17 cellular contexts compared by ENCODE assay signal in the genomic region with DNA sequence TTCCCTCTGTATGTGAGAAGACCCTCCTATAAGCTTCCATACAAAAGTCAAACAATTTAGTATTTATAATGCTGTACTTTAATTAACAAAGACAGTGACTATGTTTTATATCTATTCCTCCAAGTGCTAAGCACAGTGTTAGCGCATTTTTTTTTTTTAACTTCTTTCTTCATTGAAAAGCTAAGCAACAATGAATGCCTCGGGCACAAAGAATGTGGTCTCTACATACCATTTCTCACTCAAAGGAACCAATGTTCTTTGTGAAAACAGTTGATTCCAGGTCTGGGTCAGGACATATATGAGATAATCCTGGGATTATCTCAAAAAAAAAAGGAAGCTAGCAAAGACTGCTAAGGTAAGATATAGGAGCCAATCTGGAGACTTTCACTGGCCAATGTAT.
"Had no signal": no experiment of that assay in that cellular context is flagged by ENCODE, and none has a peak within 500 bp of the region (broad histone marks: within the 10 kb centered on the region; RNA-seq: fewer than 3 reads in every experiment).

No MANE protein-coding gene starts in this region.

- DNase-seq: activated CD4-positive, alpha-beta T cell treated with anti-CD3 and anti-CD28 coated beads for 1 hour; activated naive CD4-positive, alpha-beta T cell treated with Interleukin-2 at 50 U/mL for 16 hours; activated naive CD8-positive, alpha-beta T cell treated with anti-CD3 and anti-CD28 coated beads for 36 hours; activated T-cell treated with anti-CD3 and anti-CD28 coated beads, Interleukin-2, amount 50 U/mL, for 1 hour; colonic mucosa; heart right ventricle; left colon; lower lobe of right lung; naive B cell; stimulated activated CD4-positive, alpha-beta T cell treated with anti-CD3 and anti-CD28 coated beads, Interleukin-4, amount 100 ng/mL, for 24 hours; stimulated activated naive CD4-positive, alpha-beta T cell treated with Interleukin-2 at 50 U/mL for 16 hours; WERI-Rb-1 had no signal

- H3K27ac ChIP-seq: colonic mucosa, heart right ventricle, lower lobe of right lung, prostate gland, thoracic aorta, vagina, WERI-Rb-1 had no signal

- H3K27ac Mint-ChIP-seq: activated naive CD8-positive, alpha-beta T cell treated with anti-CD3 and anti-CD28 coated beads for 36 hours; activated T-helper 2 cell treated with anti-CD3 and anti-CD28 coated beads, Interferon-gamma antibody, Interleukin-2, Interleukin-4, amounts not matched to agents 10 μg/mL and 5 μg/mL and 100 μg/mL, durations not matched to agents 14 hours and 24 hours and 36 hours; naive B cell; type B pancreatic cell had no signal

- H3K9me3 Mint-ChIP-seq: activated naive CD8-positive, alpha-beta T cell treated with anti-CD3 and anti-CD28 coated beads for 36 hours; activated T-helper 2 cell treated with anti-CD3 and anti-CD28 coated beads, Interferon-gamma antibody, Interleukin-2, Interleukin-4, amounts not matched to agents 10 μg/mL and 5 μg/mL and 100 μg/mL, durations not matched to agents 14 hours and 24 hours and 36 hours; naive B cell had no signal

- H3K4me3 ChIP-seq: colonic mucosa, heart right ventricle, lower lobe of right lung, prostate gland, thoracic aorta, vagina had no signal

- H3K4me1 ChIP-seq: colonic mucosa, prostate gland had no signal

- H3K27me3 ChIP-seq: colonic mucosa, heart right ventricle, vagina had no signal

- H3K9me3 ChIP-seq: colonic mucosa, lower lobe of right lung, prostate gland, thoracic aorta, vagina had no signal

- H3K36me3 ChIP-seq: colonic mucosa, heart right ventricle, lower lobe of right lung, prostate gland, thoracic aorta, vagina had no signal

- H3K4me3 Mint-ChIP-seq: activated naive CD8-positive, alpha-beta T cell treated with anti-CD3 and anti-CD28 coated beads for 36 hours; naive B cell; type B pancreatic cell had no signal

- ATAC-seq: heart right ventricle, left colon, lower lobe of right lung had no signal

- H3K27me3 Mint-ChIP-seq: activated naive CD8-positive, alpha-beta T cell treated with anti-CD3 and anti-CD28 coated beads for 36 hours; naive B cell; type B pancreatic cell had no signal
